In genomic region chr12:120228291-120229070, GRCh38 we compare ENCODE assay signal across 1 cellular context.
TF ChIP-seq lines count a peak whose summit lies in the region.

No MANE protein-coding gene starts in this region.

TF ChIP-seq in WTC11, 78 proteins besides CTCF, POLR2A, EP300 and RAD21 (continued from another document):
- TF ChIP-seq, protein P1, sequence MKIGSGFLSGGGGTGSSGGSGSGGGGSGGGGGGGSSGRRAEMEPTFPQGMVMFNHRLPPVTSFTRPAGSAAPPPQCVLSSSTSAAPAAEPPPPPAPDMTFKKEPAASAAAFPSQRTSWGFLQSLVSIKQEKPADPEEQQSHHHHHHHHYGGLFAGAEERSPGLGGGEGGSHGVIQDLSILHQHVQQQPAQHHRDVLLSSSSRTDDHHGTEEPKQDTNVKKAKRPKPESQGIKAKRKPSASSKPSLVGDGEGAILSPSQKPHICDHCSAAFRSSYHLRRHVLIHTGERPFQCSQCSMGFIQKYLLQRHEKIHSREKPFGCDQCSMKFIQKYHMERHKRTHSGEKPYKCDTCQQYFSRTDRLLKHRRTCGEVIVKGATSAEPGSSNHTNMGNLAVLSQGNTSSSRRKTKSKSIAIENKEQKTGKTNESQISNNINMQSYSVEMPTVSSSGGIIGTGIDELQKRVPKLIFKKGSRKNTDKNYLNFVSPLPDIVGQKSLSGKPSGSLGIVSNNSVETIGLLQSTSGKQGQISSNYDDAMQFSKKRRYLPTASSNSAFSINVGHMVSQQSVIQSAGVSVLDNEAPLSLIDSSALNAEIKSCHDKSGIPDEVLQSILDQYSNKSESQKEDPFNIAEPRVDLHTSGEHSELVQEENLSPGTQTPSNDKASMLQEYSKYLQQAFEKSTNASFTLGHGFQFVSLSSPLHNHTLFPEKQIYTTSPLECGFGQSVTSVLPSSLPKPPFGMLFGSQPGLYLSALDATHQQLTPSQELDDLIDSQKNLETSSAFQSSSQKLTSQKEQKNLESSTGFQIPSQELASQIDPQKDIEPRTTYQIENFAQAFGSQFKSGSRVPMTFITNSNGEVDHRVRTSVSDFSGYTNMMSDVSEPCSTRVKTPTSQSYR (CRISPR knock-in tag; IDR thresholded peaks at IDR 0.05) = peak; percentile 82
- TF ChIP-seq ETV6 (CRISPR knock-in tag; IDR thresholded peaks at IDR 0.05) = peak; percentile 68; the same call in 1 of the 2 replicates
- TF ChIP-seq, protein P2, sequence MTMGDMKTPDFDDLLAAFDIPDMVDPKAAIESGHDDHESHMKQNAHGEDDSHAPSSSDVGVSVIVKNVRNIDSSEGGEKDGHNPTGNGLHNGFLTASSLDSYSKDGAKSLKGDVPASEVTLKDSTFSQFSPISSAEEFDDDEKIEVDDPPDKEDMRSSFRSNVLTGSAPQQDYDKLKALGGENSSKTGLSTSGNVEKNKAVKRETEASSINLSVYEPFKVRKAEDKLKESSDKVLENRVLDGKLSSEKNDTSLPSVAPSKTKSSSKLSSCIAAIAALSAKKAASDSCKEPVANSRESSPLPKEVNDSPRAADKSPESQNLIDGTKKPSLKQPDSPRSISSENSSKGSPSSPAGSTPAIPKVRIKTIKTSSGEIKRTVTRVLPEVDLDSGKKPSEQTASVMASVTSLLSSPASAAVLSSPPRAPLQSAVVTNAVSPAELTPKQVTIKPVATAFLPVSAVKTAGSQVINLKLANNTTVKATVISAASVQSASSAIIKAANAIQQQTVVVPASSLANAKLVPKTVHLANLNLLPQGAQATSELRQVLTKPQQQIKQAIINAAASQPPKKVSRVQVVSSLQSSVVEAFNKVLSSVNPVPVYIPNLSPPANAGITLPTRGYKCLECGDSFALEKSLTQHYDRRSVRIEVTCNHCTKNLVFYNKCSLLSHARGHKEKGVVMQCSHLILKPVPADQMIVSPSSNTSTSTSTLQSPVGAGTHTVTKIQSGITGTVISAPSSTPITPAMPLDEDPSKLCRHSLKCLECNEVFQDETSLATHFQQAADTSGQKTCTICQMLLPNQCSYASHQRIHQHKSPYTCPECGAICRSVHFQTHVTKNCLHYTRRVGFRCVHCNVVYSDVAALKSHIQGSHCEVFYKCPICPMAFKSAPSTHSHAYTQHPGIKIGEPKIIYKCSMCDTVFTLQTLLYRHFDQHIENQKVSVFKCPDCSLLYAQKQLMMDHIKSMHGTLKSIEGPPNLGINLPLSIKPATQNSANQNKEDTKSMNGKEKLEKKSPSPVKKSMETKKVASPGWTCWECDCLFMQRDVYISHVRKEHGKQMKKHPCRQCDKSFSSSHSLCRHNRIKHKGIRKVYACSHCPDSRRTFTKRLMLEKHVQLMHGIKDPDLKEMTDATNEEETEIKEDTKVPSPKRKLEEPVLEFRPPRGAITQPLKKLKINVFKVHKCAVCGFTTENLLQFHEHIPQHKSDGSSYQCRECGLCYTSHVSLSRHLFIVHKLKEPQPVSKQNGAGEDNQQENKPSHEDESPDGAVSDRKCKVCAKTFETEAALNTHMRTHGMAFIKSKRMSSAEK (CRISPR knock-in tag; IDR thresholded peaks at IDR 0.05; ENCODE audit: borderline replicate concordance) = no peak
- TF ChIP-seq TEAD1 (CRISPR knock-in tag; IDR thresholded peaks at IDR 0.05) = peak; percentile 99
- 0 out of 2 replicates have a peak, but pooled peaks have one; percentile 69 for TF ChIP-seq CREB1 (CRISPR knock-in tag; IDR thresholded peaks at IDR 0.05)
- TF ChIP-seq SMAD4 (CRISPR knock-in tag; IDR thresholded peaks at IDR 0.05) = no peak
- peak; percentile 84 for TF ChIP-seq GABPB1 (CRISPR knock-in tag; IDR thresholded peaks at IDR 0.05)
